In the genomic region with DNA sequence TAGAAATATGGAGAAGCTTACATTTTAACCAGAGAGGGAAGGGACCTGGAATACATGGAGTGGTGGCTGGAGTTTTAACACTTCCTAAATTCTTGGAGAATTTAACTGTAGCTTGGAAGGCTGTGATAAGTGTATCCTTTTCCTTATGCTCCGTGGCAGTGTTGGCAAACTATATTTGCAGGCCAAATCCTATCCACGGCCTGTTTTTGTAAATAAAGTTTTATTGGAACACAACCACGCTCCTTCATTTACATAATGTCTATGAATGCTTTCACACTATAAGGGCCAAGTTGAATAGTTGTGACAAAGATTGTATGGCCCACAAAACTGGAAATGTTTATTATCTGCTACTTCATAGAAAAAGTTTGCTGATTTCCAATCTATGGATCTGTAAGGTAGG, we compare ENCODE assay signal across 31 cellular contexts.
DNase-seq lines count a peak whose midpoint lies in the region; ATAC-seq, FAIRE-seq and TF ChIP-seq lines count a peak whose summit lies in the region.
"Had no signal": no experiment of that assay in that cellular context is flagged by ENCODE, and none has a peak within 500 bp of the region (broad histone marks: within the 10 kb centered on the region; RNA-seq: fewer than 3 reads in every experiment).

No MANE protein-coding gene starts in this region.

- H3K27ac ChIP-seq in GM12878 (ENCODE audit: control insufficient read depth, insufficient read depth), result no peak overlapping the region
- H3K27ac ChIP-seq in K562 (ENCODE audit: extremely low read depth, low read depth, low read length), result no peak overlapping the region
- H3K27ac ChIP-seq: 22Rv1; A549; BLaER1; BLaER1 treated with 17β-estradiol and CSF1 and Interleukin-3, amounts not matched to agents 10 nM and 100 nM; C4-2B had no signal

- SMC1A ChIA-PET in GM12878 (lab: Charles Lee; ENCODE audit: uncharacterized antibody, unreplicated experiment), result no interaction called here

- no peak for TF ChIP-seq RAD21 in GM12878 (IDR thresholded peaks at IDR 0.05; ENCODE audit: insufficient read depth, low read depth, low read length)
- TF ChIP-seq RAD21 in K562 (CRISPR knock-in tag; conservative IDR thresholded peaks at IDR 0.05 in 1 of 2, IDR thresholded peaks at IDR 0.05 in 1 of 2), result no peak

- CTCF ChIA-PET in GM12878 (lab: Yijun Ruan, JAX) (interaction anchor here (2.4 kb wide), 1 partner anchor 11 kb away, joined by 9 read pairs; no protein-coding TSS in a partner anchor), K562 (lab: Yijun Ruan, JAX; ENCODE audit: low intra/inter-chr PET ratio) (no interaction called here)

- WGBS in GM12878 (ENCODE audit: insufficient coverage, insufficient replicate concordance, low lambda C conversion rate, missing lambda C conversion rate), result 12% methylated on average over 3 of the region's 3 CpGs
- under 1% methylated on average over 3 of the region's 3 CpGs for WGBS in K562 (ENCODE audit: insufficient coverage, low coverage, missing lambda C conversion rate)

- FAIRE-seq in GM12878 (lab: Jason Lieb, UNC) (no peak), K562 (lab: Jason Lieb, UNC) (no peak)
- FAIRE-seq: A204.1, A549, D721Med had no signal

- no peaks in the 10 kb centered on the region for H3K27me3 ChIP-seq in GM12878 (replicated peaks in 1 of 2; ENCODE audit: control insufficient read depth in 2 of 2, insufficient read depth in 2 of 2, low read length in 1 of 2)
- H3K27me3 ChIP-seq in K562 (ENCODE audit: control insufficient read depth in 2 of 2, insufficient read depth in 2 of 2, low read length in 2 of 2), result no peaks in the 10 kb centered on the region
- H3K27me3 ChIP-seq: BE2C; BLaER1; BLaER1 treated with 17β-estradiol and CSF1 and Interleukin-3, amounts not matched to agents 10 nM and 100 nM had no signal

- H3K4me2 ChIP-seq in GM12878 (ENCODE audit: control insufficient read depth, insufficient read depth), result no peak overlapping the region
- no peak overlapping the region for H3K4me2 ChIP-seq in K562 (ENCODE audit: insufficient read depth, low read length)
- H3K4me2 ChIP-seq: A549; BLaER1; BLaER1 treated with 17β-estradiol and CSF1 and Interleukin-3, amounts not matched to agents 10 nM and 100 nM had no signal

- H3K4me1 ChIP-seq in GM12878 (ENCODE audit: control insufficient read depth, insufficient read depth, low read length) (no peaks in the 10 kb centered on the region), K562 (replicated peaks in 1 of 2; ENCODE audit: control insufficient read depth in 2 of 2, insufficient read depth in 2 of 2, low read length in 2 of 2) (no peaks in the 10 kb centered on the region)
- H3K4me1 ChIP-seq: A549; BE2C; BLaER1; BLaER1 treated with 17β-estradiol and CSF1 and Interleukin-3, amounts not matched to agents 10 nM and 100 nM had no signal

- TF ChIP-seq EP300 in GM12878 (IDR thresholded peaks at IDR 0.05; ENCODE audit: borderline replicate concordance in 1 of 2, control insufficient read depth in 1 of 2, low read depth in 2 of 2, low read length in 2 of 2) (no peak), K562 (IDR thresholded peaks at IDR 0.05; ENCODE audit: low read length) (no peak)

- TF ChIP-seq POLR2A in GM12878 (IDR thresholded peaks at IDR 0.05; ENCODE audit: low read depth, low read length) (no peak), K562 (conservative IDR thresholded peaks at IDR 0.05) (no peak)

- POLR2A ChIA-PET in GM12878 (lab: Charles Lee) (no interaction called here), K562 (lab: Yijun Ruan, JAX) (interaction anchor here (0.6 to 1.2 kb wide), 2 partner anchors 42 to 71 kb away, joined by 3 read pairs; no protein-coding TSS in a partner anchor)

- intact Hi-C loops in GM12878 (cut with micrococcal nuclease; ENCODE audit: unreplicated experiment) (no loop called here), K562 (cut with micrococcal nuclease) (loop anchor here (2.0 to 5.0 kb wide), 2 partner anchors 18 to 40 kb away; no protein-coding TSS in a partner anchor)

- BruUV-seq in GM12878 (replicated peaks; lab: Mats Ljungman, UMichigan), result no TSS peak
- no TSS peak for BruUV-seq in K562 (replicated peaks; lab: Mats Ljungman, UMichigan)

- no peak for DNase-seq in GM12878 (ENCODE audit: low read depth, low spot score)
- DNase-seq in K562 (ENCODE audit: extremely low read depth in 1 of 4, low spot score in 3 of 4), result no peak
- DNase-seq in GM10266 (ENCODE audit: extremely low spot score), result no peak
- no peak for DNase-seq in NCI-H2029 treated with DMSO at 0.1 percent for 48 hours (lab: John Stamatoyannopoulos, UW)
- DNase-seq: 8988T; ACHN; AML-193; BE2C; C1 segment of cervical spinal cord; Caco-2; Calu3; CD4-positive, alpha-beta memory T cell; CD4-positive, alpha-beta T cell; CD4-positive, CD25-positive, alpha-beta regulatory T cell; CD8-positive, alpha-beta memory T cell; CD8-positive, alpha-beta T cell; COR-L47; DMS 273 treated with DMSO at 0.1 percent for 48 hours; DMS153; DMS53; DMS79; DMS79 treated with DMSO at 0.1 percent for 48 hours; DND-41; EL had no signal

- H2AFZ ChIP-seq in GM12878 (ENCODE audit: control insufficient read depth, low read depth, low read length) (no peak overlapping the region), K562 (ENCODE audit: low read depth, low read length) (no peak overlapping the region)

- no peaks in the 10 kb centered on the region; the same call in 2 of the 3 replicates for H3K9me3 ChIP-seq in GM12878 (replicated peaks; ENCODE audit: control insufficient read depth, insufficient read depth, low read length)
- peaks cover 3% of the 10 kb centered on the region; the same call in 1 of the 2 replicates for H3K9me3 ChIP-seq in K562 (replicated peaks; ENCODE audit: control insufficient read depth, insufficient read depth, low read depth, low read length)
- H3K9me3 ChIP-seq: A549; BE2C; BLaER1; BLaER1 treated with 17β-estradiol and CSF1 and Interleukin-3, amounts not matched to agents 10 nM and 100 nM; Caco-2 had no signal

- in situ Hi-C loops in GM12878 (cut with MboI), result no loop called here
- in situ Hi-C loops in K562 (cut with MboI), result no loop called here

- no peaks in the 10 kb centered on the region for H4K20me1 ChIP-seq in GM12878 (ENCODE audit: control insufficient read depth, insufficient read depth)
- H4K20me1 ChIP-seq in K562 (replicated peaks; ENCODE audit: control insufficient read depth, insufficient read depth, low read length), result no peaks in the 10 kb centered on the region
- H4K20me1 ChIP-seq: BLaER1; BLaER1 treated with 17β-estradiol and CSF1 and Interleukin-3, amounts not matched to agents 10 nM and 100 nM had no signal

- RAD21 ChIA-PET in GM12878 (lab: Charles Lee; ENCODE audit: unreplicated experiment), result interaction anchor here (1.6 kb wide), 1 partner anchor 11 kb away, joined by 4 read pairs; no protein-coding TSS in a partner anchor

- H3K9ac ChIP-seq in GM12878 (ENCODE audit: control insufficient read depth, insufficient read depth, low read length) (no peak overlapping the region), K562 (ENCODE audit: insufficient read depth in 1 of 2, low read depth in 2 of 2, low read length in 2 of 2) (no peak overlapping the region)
- H3K9ac ChIP-seq: BLaER1; BLaER1 treated with 17β-estradiol and CSF1 and Interleukin-3, amounts not matched to agents 10 nM and 100 nM had no signal

- ATAC-seq in GM12878 (no peak), K562 (no peak)
- ATAC-seq: A549; CD8-positive, alpha-beta T cell had no signal

- no peak overlapping the region for H3K4me3 ChIP-seq in GM12878
- no peak overlapping the region for H3K4me3 ChIP-seq in K562
- H3K4me3 ChIP-seq: A549; BLaER1; BLaER1 treated with 17β-estradiol and CSF1 and Interleukin-3, amounts not matched to agents 10 nM and 100 nM had no signal

- no peaks in the 10 kb centered on the region for H3K79me2 ChIP-seq in GM12878 (ENCODE audit: control insufficient read depth, insufficient read depth, low read length)
- no peaks in the 10 kb centered on the region for H3K79me2 ChIP-seq in K562 (ENCODE audit: control insufficient read depth, insufficient read depth, low read length)

- H3K9me1 ChIP-seq in K562 (ENCODE audit: control insufficient read depth, insufficient read depth, low read length), result no peaks in the 10 kb centered on the region

- TF ChIP-seq CTCF in GM12878 (IDR thresholded peaks at IDR 0.05 in 2 of 3, conservative IDR thresholded peaks at IDR 0.05 in 1 of 3; ENCODE audit: control insufficient read depth in 2 of 3, extremely low read depth in 1 of 3, insufficient read depth in 1 of 3, low read depth in 3 of 3, low read length in 3 of 3) (no peak), K562 (IDR thresholded peaks at IDR 0.05 in 2 of 3, conservative IDR thresholded peaks at IDR 0.05 in 1 of 3; ENCODE audit: insufficient read depth in 2 of 3, low read depth in 1 of 3, low read length in 3 of 3) (no peak), GM10266 (IDR thresholded peaks at IDR 0.05; ENCODE audit: control insufficient read depth, insufficient read depth, low read depth, missing control alignments) (no peak)

- H3K36me3 ChIP-seq in GM12878 (ENCODE audit: control insufficient read depth in 2 of 2, insufficient read depth in 2 of 2, low read length in 1 of 2), result no peaks in the 10 kb centered on the region
- no peaks in the 10 kb centered on the region for H3K36me3 ChIP-seq in K562 (ENCODE audit: control insufficient read depth, insufficient read depth, low read length)
- H3K36me3 ChIP-seq: BE2C; BLaER1; BLaER1 treated with 17β-estradiol and CSF1 and Interleukin-3, amounts not matched to agents 10 nM and 100 nM had no signal

TF ChIP-seq in K562, 482 proteins besides CTCF, POLR2A, EP300 and RAD21 (continues in another document):
- TF ChIP-seq ZNF224 (CRISPR knock-in tag; IDR thresholded peaks at IDR 0.05), result no peak
- no peak for TF ChIP-seq ZNF644 (tag; IDR thresholded peaks at IDR 0.05; ENCODE audit: low read depth)
- TF ChIP-seq, protein P1, sequence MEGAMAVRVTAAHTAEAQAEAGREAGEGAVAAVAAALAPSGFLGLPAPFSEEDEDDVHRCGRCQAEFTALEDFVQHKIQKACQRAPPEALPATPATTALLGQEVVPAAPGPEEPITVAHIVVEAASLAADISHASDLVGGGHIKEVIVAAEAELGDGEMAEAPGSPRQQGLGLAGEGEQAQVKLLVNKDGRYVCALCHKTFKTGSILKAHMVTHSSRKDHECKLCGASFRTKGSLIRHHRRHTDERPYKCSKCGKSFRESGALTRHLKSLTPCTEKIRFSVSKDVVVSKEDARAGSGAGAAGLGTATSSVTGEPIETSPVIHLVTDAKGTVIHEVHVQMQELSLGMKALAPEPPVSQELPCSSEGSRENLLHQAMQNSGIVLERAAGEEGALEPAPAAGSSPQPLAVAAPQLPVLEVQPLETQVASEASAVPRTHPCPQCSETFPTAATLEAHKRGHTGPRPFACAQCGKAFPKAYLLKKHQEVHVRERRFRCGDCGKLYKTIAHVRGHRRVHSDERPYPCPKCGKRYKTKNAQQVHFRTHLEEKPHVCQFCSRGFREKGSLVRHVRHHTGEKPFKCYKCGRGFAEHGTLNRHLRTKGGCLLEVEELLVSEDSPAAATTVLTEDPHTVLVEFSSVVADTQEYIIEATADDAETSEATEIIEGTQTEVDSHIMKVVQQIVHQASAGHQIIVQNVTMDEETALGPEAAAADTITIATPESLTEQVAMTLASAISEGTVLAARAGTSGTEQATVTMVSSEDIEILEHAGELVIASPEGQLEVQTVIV (CRISPR knock-in tag; IDR thresholded peaks at IDR 0.05; ENCODE audit: borderline replicate concordance), result 0 out of 2 replicates have a peak, but pooled peaks have one; percentile 59
